2 cellular contexts compared by ENCODE assay signal in genomic region chr17:31674305-31674704, GRCh38.
TF ChIP-seq lines count a peak whose summit lies in the region.

No MANE protein-coding gene starts in this region.

TF ChIP-seq in HCT116, 20 proteins besides CTCF, POLR2A, EP300 and RAD21 (continued from another document):
- TF ChIP-seq FOSL1 (IDR thresholded peaks at IDR 0.05; ENCODE audit: low read depth) (no peak), CEBPB (IDR thresholded peaks at IDR 0.05; ENCODE audit: low read depth) (no peak), SIN3A (IDR thresholded peaks at IDR 0.05; ENCODE audit: low read depth) (no peak), SRF (IDR thresholded peaks at IDR 0.05; ENCODE audit: low read depth) (no peak)

TF ChIP-seq in SK-N-SH, 30 proteins besides CTCF, POLR2A, EP300 and RAD21 (continued from another document):
- TF ChIP-seq RFX5 (IDR thresholded peaks at IDR 0.05; ENCODE audit: low read length) (no peak), RXRA (IDR thresholded peaks at IDR 0.05; ENCODE audit: borderline replicate concordance, low read depth) (peak; percentile 28; the same call in 1 of the 2 replicates), FOSL2 (IDR thresholded peaks at IDR 0.05; ENCODE audit: borderline replicate concordance, low read depth) (peak; percentile 85; the same call in 1 of the 2 replicates), TEAD4 (IDR thresholded peaks at IDR 0.05; ENCODE audit: borderline replicate concordance, insufficient read depth) (peak; percentile 89), TAF1 (IDR thresholded peaks at IDR 0.05; ENCODE audit: borderline replicate concordance, low read depth, low read length) (no peak), YY1 (IDR thresholded peaks at IDR 0.05; ENCODE audit: low read depth) (no peak), RCOR1 (IDR thresholded peaks at IDR 0.05; ENCODE audit: low read length) (no peak), SMC3 (IDR thresholded peaks at IDR 0.05; ENCODE audit: low read depth, low read length) (no peak), REST (IDR thresholded peaks at IDR 0.05; ENCODE audit: low read depth, low read length) (peak; percentile 59; the same call in 1 of the 2 replicates), TCF12 (IDR thresholded peaks at IDR 0.05) (peak; percentile 88)
- TF ChIP-seq, protein P1, sequence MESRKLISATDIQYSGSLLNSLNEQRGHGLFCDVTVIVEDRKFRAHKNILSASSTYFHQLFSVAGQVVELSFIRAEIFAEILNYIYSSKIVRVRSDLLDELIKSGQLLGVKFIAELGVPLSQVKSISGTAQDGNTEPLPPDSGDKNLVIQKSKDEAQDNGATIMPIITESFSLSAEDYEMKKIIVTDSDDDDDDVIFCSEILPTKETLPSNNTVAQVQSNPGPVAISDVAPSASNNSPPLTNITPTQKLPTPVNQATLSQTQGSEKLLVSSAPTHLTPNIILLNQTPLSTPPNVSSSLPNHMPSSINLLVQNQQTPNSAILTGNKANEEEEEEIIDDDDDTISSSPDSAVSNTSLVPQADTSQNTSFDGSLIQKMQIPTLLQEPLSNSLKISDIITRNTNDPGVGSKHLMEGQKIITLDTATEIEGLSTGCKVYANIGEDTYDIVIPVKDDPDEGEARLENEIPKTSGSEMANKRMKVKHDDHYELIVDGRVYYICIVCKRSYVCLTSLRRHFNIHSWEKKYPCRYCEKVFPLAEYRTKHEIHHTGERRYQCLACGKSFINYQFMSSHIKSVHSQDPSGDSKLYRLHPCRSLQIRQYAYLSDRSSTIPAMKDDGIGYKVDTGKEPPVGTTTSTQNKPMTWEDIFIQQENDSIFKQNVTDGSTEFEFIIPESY (IDR thresholded peaks at IDR 0.05; ENCODE audit: borderline replicate concordance, low read depth), result 0 out of 2 replicates have a peak, but pooled peaks have one; percentile 17
